In genomic region chr10:102524746-102525145, GRCh38 we compare ENCODE assay signal across 22 cellular contexts.
"Had no signal": no experiment of that assay in that cellular context is flagged by ENCODE, and none has a peak within 500 bp of the region (broad histone marks: within the 10 kb centered on the region; RNA-seq: fewer than 3 reads in every experiment).

No MANE protein-coding gene starts in this region.

- DNase-seq: colonic mucosa; dermis blood vessel endothelial cell; dorsolateral prefrontal cortex; effector CD4-positive, alpha-beta T cell; effector memory CD4-positive, alpha-beta T cell; foreskin keratinocyte; hypothalamus; immature natural killer cell; islet precursor cell; kidney; kidney glomerular epithelial cell; left colon; left ventricle myocardium superior; lower lobe of right lung; mesenchymal stem cell; mucosa of descending colon had no signal

- H3K9me3 ChIP-seq: colonic mucosa, esophagus muscularis mucosa, gastroesophageal sphincter, heart left ventricle, lower lobe of right lung, mucosa of descending colon had no signal

- H3K27ac ChIP-seq: colonic mucosa, esophagus muscularis mucosa, foreskin keratinocyte, gastroesophageal sphincter, heart left ventricle, hepatocyte, lower lobe of right lung had no signal

- H3K4me1 ChIP-seq: colonic mucosa, foreskin keratinocyte, lower lobe of right lung had no signal

- H3K27ac Mint-ChIP-seq: immature natural killer cell, mesothelial cell of epicardium had no signal

- H3K36me3 ChIP-seq: colonic mucosa had no signal

- H3K27me3 ChIP-seq: colonic mucosa, dorsolateral prefrontal cortex, esophagus muscularis mucosa, foreskin keratinocyte, gastroesophageal sphincter, heart left ventricle, hepatocyte had no signal

- H3K4me3 ChIP-seq: colonic mucosa, dorsolateral prefrontal cortex, esophagus muscularis mucosa, gastroesophageal sphincter, heart left ventricle, hepatocyte, lower lobe of right lung, mucosa of descending colon had no signal

- H3K4me1 Mint-ChIP-seq: mesothelial cell of epicardium had no signal

- H3K9me3 Mint-ChIP-seq: immature natural killer cell, mesothelial cell of epicardium had no signal

- ATAC-seq: foreskin keratinocyte, gastroesophageal sphincter, heart left ventricle, left colon, left lobe of liver, left ventricle myocardium superior, lower lobe of right lung, mucosa of descending colon had no signal

- H3K4me3 Mint-ChIP-seq: immature natural killer cell, mesothelial cell of epicardium had no signal
